22 cellular contexts compared by ENCODE assay signal in genomic region chr3:157285966-157286365, GRCh38.
"Had no signal": no experiment of that assay in that cellular context is flagged by ENCODE, and none has a peak within 500 bp of the region (broad histone marks: within the 10 kb centered on the region; RNA-seq: fewer than 3 reads in every experiment).

No MANE protein-coding gene starts in this region.

- ATAC-seq: activated CD8-positive, alpha-beta memory T cell treated with anti-CD3 and anti-CD28 coated beads, Interleukin-2, amount 10 ng/mL, durations not matched to agents 7 days and 5 days; T-cell had no signal

- H3K4me3 ChIP-seq: SK-N-MC had no signal

- FAIRE-seq: astrocyte, TTC549 had no signal

- H3K27ac ChIP-seq: SK-N-MC had no signal

- DNase-seq: activated B cell treated with CpG ODN at 0.5 μM for 24 hours; activated CD4-positive, alpha-beta T cell treated with anti-CD3 and anti-CD28 coated beads for 1 hour; activated CD4-positive, alpha-beta T cell treated with anti-CD3 and anti-CD28 coated beads, Interleukin-2, amount 10 ng/mL, durations not matched to agents 24 days and 14 days; activated CD4-positive, alpha-beta T cell treated with anti-CD3 and anti-CD28 coated beads, Interleukin-2, amount 50 U/mL, for 48 hours; activated CD8-positive, alpha-beta memory T cell treated with anti-CD3 and anti-CD28 coated beads, Interleukin-2, amount 10 ng/mL, durations not matched to agents 7 days and 5 days; activated effector memory CD4-positive, alpha-beta T cell treated with Interleukin-2 at 50 U/mL for 16 hours; activated naive CD4-positive, alpha-beta T cell; activated T-cell treated with anti-CD3 and anti-CD28 coated beads, Interleukin-2, amount 50 U/mL, for 24 hours; amygdala; NCI-H1048; NCI-H1694; NCI-H2029; NCI-H2107; NCI-H226; NCI-H526; NCI-H774; T-cell; T-helper 2 cell; T1000 had no signal
